Comparison of ENCODE assay signal across 8 cellular contexts in the genomic region with DNA sequence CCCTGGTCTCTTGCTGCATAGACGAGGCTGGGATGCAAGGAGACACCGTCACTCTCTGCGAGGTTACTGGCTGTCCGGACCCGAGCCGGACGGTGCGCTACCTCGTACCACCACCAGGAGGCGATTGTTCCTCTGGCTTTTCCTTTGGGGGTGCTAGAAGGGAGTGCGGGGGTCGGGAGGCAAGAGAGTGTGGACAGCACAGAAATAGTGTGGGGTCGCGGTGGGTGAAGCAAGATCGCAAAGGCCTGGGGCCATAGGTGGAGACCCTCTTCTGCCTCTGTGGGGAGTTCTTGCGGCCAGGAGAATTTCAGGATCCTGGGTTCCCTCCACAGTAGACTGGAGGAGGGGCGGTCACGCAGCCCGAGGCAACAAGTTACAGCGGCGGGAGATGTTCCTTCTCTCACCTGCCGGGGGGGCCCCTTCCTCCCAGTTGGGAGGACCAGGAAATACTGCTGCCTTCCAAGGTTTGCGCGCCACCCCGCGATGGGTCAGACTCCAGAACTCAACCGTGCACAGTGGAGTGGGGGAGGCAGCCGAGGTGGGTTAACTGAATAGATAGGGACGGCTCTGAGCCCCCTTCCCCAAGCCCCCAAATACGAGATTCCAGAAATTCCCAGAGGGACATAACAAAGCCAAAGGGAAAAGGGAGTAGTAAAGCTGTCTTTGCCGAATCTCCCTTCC. TPM values are rescaled to one million over a fixed set of nuclear protein-coding genes. Genes with fewer than 3 reads are reported as not detected.
DNase-seq lines count a peak whose midpoint lies in the region; ATAC-seq and TF ChIP-seq lines count a peak whose summit lies in the region.

No MANE protein-coding gene starts in this region.

- ATAC-seq in GM18517 (IDR thresholded peaks at IDR 0.05; ENCODE audit: unreplicated experiment) = no peak

- POLR2A ChIA-PET in PC-9 (lab: Charles Lee; ENCODE audit: unreplicated experiment) = no interaction called here

- peak overlapping the region; percentile 34; the same call in 1 of the 2 replicates for H2AFZ ChIP-seq in PC-9

- H3K9me2 ChIP-seq in PC-9 (ENCODE audit: insufficient read depth) = no peaks in the 10 kb centered on the region

- H3K4me3 ChIP-seq in PC-9 (peak overlapping the region; percentile 29; the same call in 1 of the 2 replicates), prostate gland (no peak overlapping the region)

- no peaks in the 10 kb centered on the region for H3F3A ChIP-seq in PC-9 (ENCODE audit: insufficient read depth, low read depth)

- peak overlapping the region; percentile 62 for H3K4me2 ChIP-seq in PC-9

- H3K27me3 ChIP-seq in PC-9 (ENCODE audit: insufficient read depth, low read depth) (peaks cover 15% of the 10 kb centered on the region; the same call in 1 of the 2 replicates), prostate gland (replicated peaks; ENCODE audit: insufficient read depth) (peaks cover 2% of the 10 kb centered on the region)

- H3K27ac ChIP-seq in PC-9 (no peak overlapping the region), prostate gland (no peak overlapping the region)

- no peaks in the 10 kb centered on the region for H3K36me3 ChIP-seq in PC-9 (ENCODE audit: low read depth)
- no peaks in the 10 kb centered on the region for H3K36me3 ChIP-seq in prostate gland

- no peaks in the 10 kb centered on the region for H3K79me2 ChIP-seq in PC-9 (ENCODE audit: low read depth)

- 2% methylated on average over 31 of the region's 31 CpGs for WGBS in prostate gland

- intact Hi-C loops in PC-9 (cut with micrococcal nuclease; ENCODE audit: unreplicated experiment) = no loop called here
- intact Hi-C loops in head of caudate nucleus (cut with DNase I) = loop anchor here (10.0 kb wide), 1 partner anchor 49 kb away; no protein-coding TSS in a partner anchor
- intact Hi-C loops in prostate gland (cut with DNase I) = no loop called here

- no peak for TF ChIP-seq POLR2A in prostate gland (IDR thresholded peaks at IDR 0.05)

- no TSS peak for BruUV-seq in PC-9 (replicated peaks; lab: Mats Ljungman, UMichigan)

- TF ChIP-seq CTCF in PC-9 (conservative IDR thresholded peaks at IDR 0.05) (peak; percentile 99), prostate gland (IDR thresholded peaks at IDR 0.05) (peak; percentile 65 to 74 (median 69))

- H3K4me1 ChIP-seq in PC-9 (replicated peaks; ENCODE audit: insufficient read depth) = peaks cover 7% of the 10 kb centered on the region
- no peaks in the 10 kb centered on the region for H3K4me1 ChIP-seq in prostate gland (replicated peaks)

- DNase-seq in SIG-M5 treated with dmso at 0.1 percent for 504 hours (lab: John Stamatoyannopoulos, UW; ENCODE audit: unreplicated experiment) (peak; percentile 21), SIG-M5 (lab: John Stamatoyannopoulos, UW) (no peak), PC-9 (peak in 1 of 2 experiments; percentile 55), activated gamma-delta T cell treated with Interleukin-2 at 50 U/mL for 16 hours (peak; percentile 64), head of caudate nucleus (peak in 40 of 42 donors; percentile 18 to 85 (median 64)), prostate gland (ENCODE audit: low spot score) (peak; percentile 13), SW480 (ENCODE audit: low spot score) (no peak)

- no peaks in the 10 kb centered on the region for H4K20me1 ChIP-seq in PC-9 (ENCODE audit: insufficient read depth)

- no peaks in the 10 kb centered on the region for H3K9me3 ChIP-seq in PC-9 (ENCODE audit: insufficient read depth, low read depth)
- H3K9me3 ChIP-seq in prostate gland = no peaks in the 10 kb centered on the region

- CTCF ChIA-PET in PC-9 (lab: Charles Lee) = interaction anchor here (0.5 to 0.8 kb wide), 3 partner anchors 15 to 67 kb away, joined by 3 read pairs; no protein-coding TSS in a partner anchor

RNA-seq across cellular contexts. Expression of a gene that starts 6.9 kb away (rescaled TPM):
- not detected in 2 replicates for total RNA-seq in PC-9 (2021)
- total RNA-seq in prostate gland = 1 to 10 TPM in 1 of 2 donors, under 1 TPM in 1; 0.55 to 6.3 TPM

RNA-seq across cellular contexts. Expression of a gene that starts 13.2 kb away (rescaled TPM):
- total RNA-seq in PC-9 (2021) (not detected in 2 replicates), prostate gland (1 to 10 TPM; 3.0 to 9.0 TPM)

RNA-seq across cellular contexts. Expression of a gene that starts 13.3 kb away (rescaled TPM):
- total RNA-seq in PC-9 (2021) (7.4 and 9.4 TPM in 2 replicates), prostate gland (1 to 10 TPM in 1 of 2 donors, not detected in 1; 3.1 TPM)

Comparison
In these comparisons a context has a peak if more than half of its experiments do, and no peak if none do; other contexts are left out.
1. DNase-seq: peak in SIG-M5 treated with dmso at 0.1 percent for 504 hours (single experiment), activated gamma-delta T cell treated with Interleukin-2 at 50 U/mL for 16 hours (single experiment), head of caudate nucleus (40 of 42) and prostate gland (single experiment); none in SIG-M5 (single experiment) and SW480 (single experiment).